Comparison of ENCODE assay signal across 3 cellular contexts in the genomic region with DNA sequence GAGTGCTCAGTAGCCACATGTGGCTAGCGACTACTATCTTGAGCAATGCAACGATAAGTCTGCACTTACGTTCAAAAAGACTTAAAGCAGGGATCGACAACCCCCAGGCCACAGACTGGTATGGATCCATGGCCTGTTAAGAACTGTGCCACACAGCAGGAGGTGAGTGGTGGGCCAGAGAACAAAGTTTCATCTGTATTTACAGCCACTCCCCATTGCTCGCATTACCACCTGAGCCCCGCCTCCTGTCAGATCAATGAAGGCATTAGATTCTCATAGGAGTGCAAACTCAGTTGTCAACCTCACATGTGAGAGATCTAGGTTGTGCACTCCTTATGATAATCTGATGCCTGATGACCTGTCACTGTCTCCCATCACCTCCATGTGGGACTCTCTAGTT.
"Had no signal": no experiment of that assay in that cellular context is flagged by ENCODE, and none has a peak within 500 bp of the region (broad histone marks: within the 10 kb centered on the region; RNA-seq: fewer than 3 reads in every experiment).

No MANE protein-coding gene starts in this region.

- ATAC-seq: GM12878 had no signal

- H3K4me3 ChIP-seq: GM12878 had no signal

- DNase-seq: GDM1, GF-D8 had no signal
